23 cellular contexts compared by ENCODE assay signal in genomic region chr12:104650541-104650940, GRCh38.
A peak's percentile ranks its signal among the peaks of the same experiment; 100 is the strongest.
DNase-seq lines count a peak whose midpoint lies in the region; ATAC-seq and TF ChIP-seq lines count a peak whose summit lies in the region.
"Had no signal": no experiment of that assay in that cellular context is flagged by ENCODE, and none has a peak within 500 bp of the region (broad histone marks: within the 10 kb centered on the region; RNA-seq: fewer than 3 reads in every experiment).

No MANE protein-coding gene starts in this region.

- H3F3A ChIP-seq in GM23338 (replicated peaks; ENCODE audit: low read depth): no peaks in the 10 kb centered on the region

- WGBS in testis, 2 donors: 77 to 91% methylated on average over 5 of the region's 5 CpGs

- H3K27ac ChIP-seq in CD4-positive, CD25-positive, alpha-beta regulatory T cell (ENCODE audit: insufficient read depth, low read length, poor library complexity, severe bottlenecking): peak overlapping the region; percentile 17
- H3K27ac ChIP-seq in GM23338 (ENCODE audit: low read depth): no peak overlapping the region
- H3K27ac ChIP-seq in testis: no peak overlapping the region
- H3K27ac ChIP-seq: adrenal gland, gastrocnemius medialis, pancreas, RWPE1, suprapubic skin had no signal

- H3K4me3 ChIP-seq in CD4-positive, CD25-positive, alpha-beta regulatory T cell (ENCODE audit: low read depth, low read length): no peak overlapping the region
- H3K4me3 ChIP-seq in GM23338 (no peak overlapping the region), testis (no peak overlapping the region)
- H3K4me3 ChIP-seq: adrenal gland, dorsolateral prefrontal cortex, gastrocnemius medialis, lower lobe of right lung, pancreas, skin epidermis, suprapubic skin had no signal

- no peaks in the 10 kb centered on the region for H3K9me3 Mint-ChIP-seq in CD4-positive, CD25-positive, alpha-beta regulatory T cell
- H3K9me3 Mint-ChIP-seq in GM23338 (no peaks in the 10 kb centered on the region), nephron progenitor cell (peaks cover 3% of the 10 kb centered on the region)
- H3K9me3 Mint-ChIP-seq: activated naive CD4-positive, alpha-beta T cell treated with anti-CD3 and anti-CD28 coated beads, Interleukin-2, amount 10 ng/mL, durations not matched to agents 7 days and 5 days; naive thymus-derived CD8-positive, alpha-beta T cell; T-cell had no signal

- peaks cover 33% of the 10 kb centered on the region for H3K36me3 Mint-ChIP-seq in CD4-positive, CD25-positive, alpha-beta regulatory T cell
- H3K36me3 Mint-ChIP-seq in GM23338 (ENCODE audit: low read depth) (peaks cover 6% of the 10 kb centered on the region; the same call in 1 of the 3 replicates), nephron progenitor cell (ENCODE audit: low read depth) (peaks cover 14% of the 10 kb centered on the region)

- no peak for ATAC-seq in CD4-positive, CD25-positive, alpha-beta regulatory T cell (ENCODE audit: low read depth in 2 of 2)
- ATAC-seq in GM23338: peak; percentile 29; the same call in 1 of the 3 replicates
- no peak for ATAC-seq in HG03342 (IDR thresholded peaks at IDR 0.05; ENCODE audit: unreplicated experiment)
- ATAC-seq in HG03159 (IDR thresholded peaks at IDR 0.05; ENCODE audit: unreplicated experiment): no peak
- ATAC-seq: activated T-cell treated with anti-CD3 and anti-CD28 coated beads, Interleukin-2, amount 50 U/mL, for 72 hours; gastrocnemius medialis; naive thymus-derived CD8-positive, alpha-beta T cell; T-cell had no signal

- DNase-seq in CD4-positive, CD25-positive, alpha-beta regulatory T cell: no peak
- no peak for DNase-seq in GM23338 (ENCODE audit: low spot score)
- peak; percentile 95 for DNase-seq in dermis blood vessel endothelial cell
- DNase-seq in nephron progenitor cell: no peak
- no peak for DNase-seq in testis
- DNase-seq in foreskin melanocyte: no peak
- DNase-seq: activated naive CD4-positive, alpha-beta T cell treated with anti-CD3 and anti-CD28 coated beads, Interleukin-2, amount 10 ng/mL, durations not matched to agents 7 days and 5 days; activated T-cell treated with anti-CD3 and anti-CD28 coated beads, Interleukin-2, amount 50 U/mL, for 72 hours; adrenal gland; dorsolateral prefrontal cortex; gastrocnemius medialis; lower lobe of right lung; naive thymus-derived CD8-positive, alpha-beta T cell; NCI-H1694; NCI-H774; pancreas; stimulated activated naive CD4-positive, alpha-beta T cell; T-cell had no signal

- peaks cover 21% of the 10 kb centered on the region for H3K36me3 ChIP-seq in CD4-positive, CD25-positive, alpha-beta regulatory T cell (ENCODE audit: control insufficient read depth, insufficient read depth, low read length)
- H3K36me3 ChIP-seq in GM23338 (ENCODE audit: insufficient read depth) (no peaks in the 10 kb centered on the region), testis (ENCODE audit: low read depth, missing control alignments) (no peaks in the 10 kb centered on the region)
- H3K36me3 ChIP-seq: adrenal gland, gastrocnemius medialis, lower lobe of right lung, pancreas, suprapubic skin had no signal

- TF ChIP-seq CTCF in GM23338 (conservative IDR thresholded peaks at IDR 0.05; ENCODE audit: low read depth in 2 of 2) (no peak), nephron progenitor cell (IDR thresholded peaks at IDR 0.05) (no peak), testis (IDR thresholded peaks at IDR 0.05) (no peak)

- H4K20me1 ChIP-seq in GM23338 (replicated peaks; ENCODE audit: insufficient read depth): no peaks in the 10 kb centered on the region

- peak overlapping the region in 1 of 3 donors; percentile 28 for H3K27ac Mint-ChIP-seq in CD4-positive, CD25-positive, alpha-beta regulatory T cell
- H3K27ac Mint-ChIP-seq in GM23338 (no peak overlapping the region), nephron progenitor cell (peak overlapping the region; percentile 9)
- H3K27ac Mint-ChIP-seq: activated naive CD4-positive, alpha-beta T cell treated with anti-CD3 and anti-CD28 coated beads, Interleukin-2, amount 10 ng/mL, durations not matched to agents 7 days and 5 days; activated T-cell treated with anti-CD3 and anti-CD28 coated beads, Interleukin-2, amount 50 U/mL, for 72 hours; T-cell had no signal

- intact Hi-C loops in testis (cut with DNase I; ENCODE audit: low total_unique reads): no loop called here

- no peaks in the 10 kb centered on the region for H3K79me2 ChIP-seq in GM23338 (replicated peaks; ENCODE audit: insufficient read depth)

- H2AFZ ChIP-seq in GM23338: no peak overlapping the region

- H3K27me3 Mint-ChIP-seq in CD4-positive, CD25-positive, alpha-beta regulatory T cell: no peaks in the 10 kb centered on the region
- peaks cover 10% of the 10 kb centered on the region for H3K27me3 Mint-ChIP-seq in GM23338 (ENCODE audit: insufficient read depth, low read depth, poor library complexity)
- peaks cover 2% of the 10 kb centered on the region for H3K27me3 Mint-ChIP-seq in nephron progenitor cell (ENCODE audit: low read depth, poor library complexity)
- H3K27me3 Mint-ChIP-seq: activated naive CD4-positive, alpha-beta T cell treated with anti-CD3 and anti-CD28 coated beads, Interleukin-2, amount 10 ng/mL, durations not matched to agents 7 days and 5 days; naive thymus-derived CD8-positive, alpha-beta T cell; T-cell had no signal

- H3K9me2 ChIP-seq in GM23338 (ENCODE audit: insufficient read depth): no peaks in the 10 kb centered on the region

- H3K9me3 ChIP-seq in CD4-positive, CD25-positive, alpha-beta regulatory T cell (ENCODE audit: control insufficient read depth in 2 of 2, low read length in 2 of 2): no peaks in the 10 kb centered on the region
- H3K9me3 ChIP-seq in testis: no peaks in the 10 kb centered on the region
- H3K9me3 ChIP-seq: adrenal gland, gastrocnemius medialis, lower lobe of right lung, pancreas, suprapubic skin had no signal

- H3K4me1 Mint-ChIP-seq in CD4-positive, CD25-positive, alpha-beta regulatory T cell: peaks cover 32 to 88% (median 55%) of the 10 kb centered on the region in 4 donors
- H3K4me1 Mint-ChIP-seq in GM23338: peaks cover 49% of the 10 kb centered on the region
- peaks cover 56% of the 10 kb centered on the region for H3K4me1 Mint-ChIP-seq in nephron progenitor cell

- TF ChIP-seq POLR2A in testis (IDR thresholded peaks at IDR 0.05): no peak

- peak overlapping the region in 1 of 4 donors; percentile 46 for H3K4me3 Mint-ChIP-seq in CD4-positive, CD25-positive, alpha-beta regulatory T cell
- H3K4me3 Mint-ChIP-seq in GM23338: no peak overlapping the region
- no peak overlapping the region for H3K4me3 Mint-ChIP-seq in nephron progenitor cell
- H3K4me3 Mint-ChIP-seq: activated naive CD4-positive, alpha-beta T cell treated with anti-CD3 and anti-CD28 coated beads, Interleukin-2, amount 10 ng/mL, durations not matched to agents 7 days and 5 days; activated T-cell treated with anti-CD3 and anti-CD28 coated beads, Interleukin-2, amount 50 U/mL, for 72 hours; naive thymus-derived CD8-positive, alpha-beta T cell; T-cell had no signal

- H3K4me1 ChIP-seq in CD4-positive, CD25-positive, alpha-beta regulatory T cell (ENCODE audit: control insufficient read depth, insufficient read depth, low read length, poor library complexity, severe bottlenecking): peaks cover 4% of the 10 kb centered on the region
- H3K4me1 ChIP-seq in GM23338 (ENCODE audit: insufficient read depth) (0 out of 2 replicates have a peak, but pooled peaks cover 3% of the 10 kb centered on the region), testis (no peaks in the 10 kb centered on the region)
- H3K4me1 ChIP-seq: gastrocnemius medialis, pancreas, suprapubic skin had no signal

- no peak overlapping the region for H3K4me2 ChIP-seq in GM23338

- H3K27me3 ChIP-seq in CD4-positive, CD25-positive, alpha-beta regulatory T cell (ENCODE audit: control insufficient read depth, insufficient read depth, low read length): no peaks in the 10 kb centered on the region
- H3K27me3 ChIP-seq in GM23338 (ENCODE audit: insufficient read depth) (no peaks in the 10 kb centered on the region), testis (no peaks in the 10 kb centered on the region)
- H3K27me3 ChIP-seq: adrenal gland, dorsolateral prefrontal cortex, gastrocnemius medialis, pancreas, suprapubic skin had no signal

TF ChIP-seq in GM23338, 12 proteins besides CTCF, POLR2A, EP300 and RAD21 (continues in another document):
- TF ChIP-seq POLR2AphosphoS5 (IDR thresholded peaks at IDR 0.05; ENCODE audit: low read depth): no peak
- no peak for TF ChIP-seq JUNB (IDR thresholded peaks at IDR 0.05; ENCODE audit: unreplicated experiment)
- no peak for TF ChIP-seq EZH2phosphoT487 (IDR thresholded peaks at IDR 0.05; ENCODE audit: unreplicated experiment)
- no peak for TF ChIP-seq ZNF331 (CRISPR knock-in tag; IDR thresholded peaks at IDR 0.05; ENCODE audit: low read depth)
- TF ChIP-seq EZH2 (IDR thresholded peaks at IDR 0.05; ENCODE audit: low read depth, unreplicated experiment): no peak
- TF ChIP-seq STAT1 (IDR thresholded peaks at IDR 0.05; ENCODE audit: unreplicated experiment): no peak
- TF ChIP-seq ZNF114 (CRISPR knock-in tag; IDR thresholded peaks at IDR 0.05): no peak
- no peak for TF ChIP-seq CREB1 (CRISPR knock-in tag; IDR thresholded peaks at IDR 0.05; ENCODE audit: low read depth)
- TF ChIP-seq NANOG (IDR thresholded peaks at IDR 0.05; ENCODE audit: borderline replicate concordance): no peak
- no peak for TF ChIP-seq REST (IDR thresholded peaks at IDR 0.05; ENCODE audit: unreplicated experiment)
